ENCODE assay signal across 2 cellular contexts in the genomic region with DNA sequence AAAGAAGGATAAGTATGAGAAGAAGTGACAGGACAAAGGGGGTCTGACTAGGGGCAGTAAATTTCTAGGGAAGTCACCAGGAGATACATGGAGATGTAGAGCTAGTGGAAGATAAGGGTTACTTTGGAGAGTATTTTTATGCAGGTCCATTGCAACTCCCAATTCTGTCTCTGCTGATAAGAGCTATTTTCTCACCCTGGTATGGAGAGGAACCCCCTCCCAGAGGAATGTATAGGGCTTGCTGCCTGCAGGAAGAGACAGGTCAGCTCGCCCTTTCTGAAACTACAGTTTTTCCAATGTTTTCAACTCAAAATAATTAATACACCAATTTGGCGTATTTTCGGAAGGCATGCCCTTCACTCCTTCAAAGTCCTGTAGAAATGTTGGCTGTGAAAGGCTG.
TF ChIP-seq lines count a peak whose summit lies in the region.

No MANE protein-coding gene starts in this region.

TF ChIP-seq in H1, 55 proteins besides CTCF, POLR2A, EP300 and RAD21:
- TF ChIP-seq ASH2L (IDR thresholded peaks at IDR 0.05; ENCODE audit: low read length) (no peak), TEAD4 (IDR thresholded peaks at IDR 0.05; ENCODE audit: low read depth, low read length) (peak; percentile 42)

TF ChIP-seq in SK-N-SH treated with all-trans-retinoic acid at 6 μM for 48 hours, 23 proteins besides CTCF, POLR2A, EP300 and RAD21:
- TF ChIP-seq ESRRG (CRISPR knock-in tag; IDR thresholded peaks at IDR 0.05) (no peak), TSHZ2 (CRISPR knock-in tag; IDR thresholded peaks at IDR 0.05) (no peak), SNAI2 (CRISPR knock-in tag; IDR thresholded peaks at IDR 0.05) (no peak), OSR1 (CRISPR knock-in tag; IDR thresholded peaks at IDR 0.05) (no peak)
- TF ChIP-seq, protein P1, sequence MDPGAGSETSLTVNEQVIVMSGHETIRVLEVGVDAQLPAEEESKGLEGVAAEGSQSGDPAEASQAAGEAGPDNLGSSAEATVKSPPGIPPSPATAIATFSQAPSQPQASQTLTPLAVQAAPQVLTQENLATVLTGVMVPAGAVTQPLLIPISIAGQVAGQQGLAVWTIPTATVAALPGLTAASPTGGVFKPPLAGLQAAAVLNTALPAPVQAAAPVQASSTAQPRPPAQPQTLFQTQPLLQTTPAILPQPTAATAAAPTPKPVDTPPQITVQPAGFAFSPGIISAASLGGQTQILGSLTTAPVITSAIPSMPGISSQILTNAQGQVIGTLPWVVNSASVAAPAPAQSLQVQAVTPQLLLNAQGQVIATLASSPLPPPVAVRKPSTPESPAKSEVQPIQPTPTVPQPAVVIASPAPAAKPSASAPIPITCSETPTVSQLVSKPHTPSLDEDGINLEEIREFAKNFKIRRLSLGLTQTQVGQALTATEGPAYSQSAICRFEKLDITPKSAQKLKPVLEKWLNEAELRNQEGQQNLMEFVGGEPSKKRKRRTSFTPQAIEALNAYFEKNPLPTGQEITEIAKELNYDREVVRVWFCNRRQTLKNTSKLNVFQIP (CRISPR knock-in tag; IDR thresholded peaks at IDR 0.05; ENCODE audit: borderline replicate concordance, low read depth), result no peak
- TF ChIP-seq, protein P2, sequence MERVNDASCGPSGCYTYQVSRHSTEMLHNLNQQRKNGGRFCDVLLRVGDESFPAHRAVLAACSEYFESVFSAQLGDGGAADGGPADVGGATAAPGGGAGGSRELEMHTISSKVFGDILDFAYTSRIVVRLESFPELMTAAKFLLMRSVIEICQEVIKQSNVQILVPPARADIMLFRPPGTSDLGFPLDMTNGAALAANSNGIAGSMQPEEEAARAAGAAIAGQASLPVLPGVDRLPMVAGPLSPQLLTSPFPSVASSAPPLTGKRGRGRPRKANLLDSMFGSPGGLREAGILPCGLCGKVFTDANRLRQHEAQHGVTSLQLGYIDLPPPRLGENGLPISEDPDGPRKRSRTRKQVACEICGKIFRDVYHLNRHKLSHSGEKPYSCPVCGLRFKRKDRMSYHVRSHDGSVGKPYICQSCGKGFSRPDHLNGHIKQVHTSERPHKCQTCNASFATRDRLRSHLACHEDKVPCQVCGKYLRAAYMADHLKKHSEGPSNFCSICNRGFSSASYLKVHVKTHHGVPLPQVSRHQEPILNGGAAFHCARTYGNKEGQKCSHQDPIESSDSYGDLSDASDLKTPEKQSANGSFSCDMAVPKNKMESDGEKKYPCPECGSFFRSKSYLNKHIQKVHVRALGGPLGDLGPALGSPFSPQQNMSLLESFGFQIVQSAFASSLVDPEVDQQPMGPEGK (CRISPR knock-in tag; IDR thresholded peaks at IDR 0.05; ENCODE audit: borderline replicate concordance), result no peak
